18 cellular contexts compared by ENCODE assay signal in the genomic region with DNA sequence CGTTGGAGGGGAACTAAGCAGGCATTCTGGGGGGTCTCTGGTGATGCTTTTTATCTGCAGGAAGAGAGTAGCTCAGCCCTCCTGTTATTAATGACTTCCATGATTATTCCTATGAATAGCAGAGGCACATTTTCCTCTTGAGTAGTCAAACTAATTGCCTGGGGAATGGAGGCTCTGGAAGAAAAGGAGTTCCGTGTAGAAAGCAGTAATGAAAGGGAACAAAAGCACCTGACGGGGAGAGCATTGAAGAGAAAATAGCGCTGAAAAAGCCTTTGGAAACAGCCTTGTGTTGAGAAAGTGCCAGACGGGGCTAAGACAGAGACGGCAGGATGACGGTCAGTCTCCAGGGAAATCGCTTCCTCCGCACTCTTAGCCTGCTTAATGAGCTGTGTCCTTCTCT.
DNase-seq lines count a peak whose midpoint lies in the region; ATAC-seq and TF ChIP-seq lines count a peak whose summit lies in the region.
"Had no signal": no experiment of that assay in that cellular context is flagged by ENCODE, and none has a peak within 500 bp of the region (broad histone marks: within the 10 kb centered on the region; RNA-seq: fewer than 3 reads in every experiment).

No MANE protein-coding gene starts in this region.

- H3K9me2 ChIP-seq in GM23338 (ENCODE audit: insufficient read depth) = peaks cover 18% of the 10 kb centered on the region

- H3K27ac ChIP-seq in GM23338 (ENCODE audit: low read depth) (no peak overlapping the region), neural progenitor cell (peak overlapping the region; percentile 67), thyroid gland (no peak overlapping the region)
- H3K27ac ChIP-seq: RWPE1 had no signal

- intact Hi-C loops in thyroid gland (cut with DNase I) = no loop called here

- no peak overlapping the region for H3K4me3 ChIP-seq in GM23338
- no peak overlapping the region for H3K4me3 ChIP-seq in neural progenitor cell
- no peak overlapping the region for H3K4me3 ChIP-seq in thyroid gland (replicated peaks in 1 of 3)

- H3K4me1 Mint-ChIP-seq in GM23338 (no peaks in the 10 kb centered on the region), brain (peaks cover 44% of the 10 kb centered on the region), neural progenitor cell (peaks cover 17% of the 10 kb centered on the region)
- H3K4me1 Mint-ChIP-seq in activated T-helper 17 cell treated with anti-CD3 and anti-CD28 coated beads, Interleukin-2, amount 50 U/mL, for 72 hours = no peaks in the 10 kb centered on the region
- H3K4me1 Mint-ChIP-seq: CD4-positive, CD25-positive, alpha-beta regulatory T cell had no signal

- TF ChIP-seq CTCF in GM23338 (conservative IDR thresholded peaks at IDR 0.05; ENCODE audit: low read depth in 2 of 2) = no peak
- no peak for TF ChIP-seq CTCF in brain (conservative IDR thresholded peaks at IDR 0.05)
- TF ChIP-seq CTCF in neural progenitor cell (IDR thresholded peaks at IDR 0.05) = no peak
- no peak for TF ChIP-seq CTCF in thyroid gland (IDR thresholded peaks at IDR 0.05)

- H3K4me3 Mint-ChIP-seq in GM23338 (no peak overlapping the region), brain (peak overlapping the region in 4 of 5 experiments; percentile 17 to 59 (median 35)), neural progenitor cell (peak overlapping the region; percentile 21)
- H3K4me3 Mint-ChIP-seq in activated T-helper 17 cell treated with anti-CD3 and anti-CD28 coated beads, Interleukin-2, amount 50 U/mL, for 72 hours = no peak overlapping the region
- H3K4me3 Mint-ChIP-seq: CD4-positive, CD25-positive, alpha-beta regulatory T cell; H9 had no signal

- H3K27ac Mint-ChIP-seq in GM23338 (no peak overlapping the region), brain (peak overlapping the region; percentile 2 to 86 (median 63)), neural progenitor cell (peak overlapping the region; percentile 48)
- no peak overlapping the region for H3K27ac Mint-ChIP-seq in activated T-helper 17 cell treated with anti-CD3 and anti-CD28 coated beads, Interleukin-2, amount 50 U/mL, for 72 hours
- H3K27ac Mint-ChIP-seq: H9 had no signal

- H3K4me2 ChIP-seq in GM23338 = no peak overlapping the region
- peak overlapping the region; percentile 69 for H3K4me2 ChIP-seq in neural progenitor cell

- no peaks in the 10 kb centered on the region for H4K20me1 ChIP-seq in GM23338 (replicated peaks; ENCODE audit: insufficient read depth)
- no peaks in the 10 kb centered on the region for H4K20me1 ChIP-seq in neural progenitor cell (ENCODE audit: low read depth)

- H2AFZ ChIP-seq in GM23338 = peak overlapping the region; percentile 14; the same call in 1 of the 2 replicates
- no peak overlapping the region for H2AFZ ChIP-seq in neural progenitor cell (replicated peaks)

- no peaks in the 10 kb centered on the region for H3K9me3 Mint-ChIP-seq in GM23338
- H3K9me3 Mint-ChIP-seq in brain = peaks cover 0 to 5% (median 2%) of the 10 kb centered on the region in 5 experiments
- peaks cover 4% of the 10 kb centered on the region for H3K9me3 Mint-ChIP-seq in neural progenitor cell
- H3K9me3 Mint-ChIP-seq in activated T-helper 17 cell treated with anti-CD3 and anti-CD28 coated beads, Interleukin-2, amount 50 U/mL, for 72 hours = no peaks in the 10 kb centered on the region
- H3K9me3 Mint-ChIP-seq: H9 had no signal

- no peak for TF ChIP-seq POLR2A in thyroid gland (IDR thresholded peaks at IDR 0.05)

- no peak overlapping the region for H3K9ac ChIP-seq in neural progenitor cell

- H3K36me3 Mint-ChIP-seq in GM23338 (ENCODE audit: low read depth) = no peaks in the 10 kb centered on the region
- peaks cover 69% of the 10 kb centered on the region for H3K36me3 Mint-ChIP-seq in brain
- H3K36me3 Mint-ChIP-seq in neural progenitor cell = no peaks in the 10 kb centered on the region
- no peaks in the 10 kb centered on the region for H3K36me3 Mint-ChIP-seq in activated T-helper 17 cell treated with anti-CD3 and anti-CD28 coated beads, Interleukin-2, amount 50 U/mL, for 72 hours (ENCODE audit: low read depth)
- H3K36me3 Mint-ChIP-seq: CD4-positive, CD25-positive, alpha-beta regulatory T cell had no signal

- H3F3A ChIP-seq in GM23338 (replicated peaks; ENCODE audit: low read depth) (no peaks in the 10 kb centered on the region), neural progenitor cell (ENCODE audit: low read depth) (peaks cover 16% of the 10 kb centered on the region)

- no peaks in the 10 kb centered on the region for H3K79me2 ChIP-seq in GM23338 (replicated peaks; ENCODE audit: insufficient read depth)
- H3K79me2 ChIP-seq in neural progenitor cell (ENCODE audit: low read depth) = no peaks in the 10 kb centered on the region

- H3K9me3 ChIP-seq in neural progenitor cell (ENCODE audit: low read depth) = no peaks in the 10 kb centered on the region
- H3K9me3 ChIP-seq in thyroid gland = no peaks in the 10 kb centered on the region
- H3K9me3 ChIP-seq: Caco-2 had no signal

- H3K27me3 Mint-ChIP-seq in GM23338 (ENCODE audit: insufficient read depth, low read depth, poor library complexity) = no peaks in the 10 kb centered on the region
- peaks cover 11% of the 10 kb centered on the region for H3K27me3 Mint-ChIP-seq in brain
- peaks cover 9% of the 10 kb centered on the region for H3K27me3 Mint-ChIP-seq in neural progenitor cell (ENCODE audit: insufficient read depth, low read depth)
- peaks cover 14% of the 10 kb centered on the region for H3K27me3 Mint-ChIP-seq in activated T-helper 17 cell treated with anti-CD3 and anti-CD28 coated beads, Interleukin-2, amount 50 U/mL, for 72 hours

- DNase-seq in GM23338 (ENCODE audit: low spot score) (no peak), NCI-H1417 treated with DMSO at 0.1 percent for 48 hours (lab: John Stamatoyannopoulos, UW) (peak; percentile 13), neural progenitor cell (ENCODE audit: low spot score) (peak; percentile 91), thyroid gland (no peak)
- no peak for DNase-seq in stimulated activated naive CD4-positive, alpha-beta T cell treated with Interleukin-2 at 50 U/mL for 16 hours (lab: John Stamatoyannopoulos, UW)
- DNase-seq: AML-193; Caco-2; CD4-positive, CD25-positive, alpha-beta regulatory T cell; H9; Karpas-422; MM.1S; NCI-H1436; NCI-H446; NCI-H82; PC-3 had no signal

- H3K27me3 ChIP-seq in GM23338 (ENCODE audit: insufficient read depth) = no peaks in the 10 kb centered on the region
- H3K27me3 ChIP-seq in neural progenitor cell = no peaks in the 10 kb centered on the region
- no peaks in the 10 kb centered on the region for H3K27me3 ChIP-seq in thyroid gland

- 25 to 31% methylated on average over 9 of the region's 9 CpGs for WGBS in thyroid gland, 2 donors

- ATAC-seq in GM23338 = no peak
- ATAC-seq in activated T-helper 17 cell treated with anti-CD3 and anti-CD28 coated beads, Interleukin-2, amount 50 U/mL, for 72 hours (replicated peaks) = no peak
- ATAC-seq: PC-3 had no signal

- H3K36me3 ChIP-seq in GM23338 (ENCODE audit: insufficient read depth) (no peaks in the 10 kb centered on the region), neural progenitor cell (no peaks in the 10 kb centered on the region), thyroid gland (no peaks in the 10 kb centered on the region)

- no peaks in the 10 kb centered on the region for H3K4me1 ChIP-seq in GM23338 (ENCODE audit: insufficient read depth)
- peaks cover 21% of the 10 kb centered on the region for H3K4me1 ChIP-seq in neural progenitor cell
- no peaks in the 10 kb centered on the region for H3K4me1 ChIP-seq in thyroid gland
- H3K4me1 ChIP-seq: Caco-2 had no signal

TF ChIP-seq in GM23338, 12 proteins besides CTCF, POLR2A, EP300 and RAD21 (continues in another document):
- TF ChIP-seq STAT1 (IDR thresholded peaks at IDR 0.05; ENCODE audit: unreplicated experiment) = no peak
- TF ChIP-seq ZNF331 (CRISPR knock-in tag; IDR thresholded peaks at IDR 0.05; ENCODE audit: low read depth) = no peak
- no peak for TF ChIP-seq NANOG (IDR thresholded peaks at IDR 0.05; ENCODE audit: borderline replicate concordance)
- no peak for TF ChIP-seq EZH2 (IDR thresholded peaks at IDR 0.05; ENCODE audit: low read depth, unreplicated experiment)
- no peak for TF ChIP-seq EZH2phosphoT487 (IDR thresholded peaks at IDR 0.05; ENCODE audit: unreplicated experiment)

Comparison
In these comparisons a context has a peak if more than half of its experiments do, and no peak if none do; other contexts are left out.
1. DNase-seq: peak in NCI-H1417 treated with DMSO at 0.1 percent for 48 hours (single experiment) and neural progenitor cell (single experiment); none in GM23338 (single experiment), thyroid gland (0 of 2) and stimulated activated naive CD4-positive, alpha-beta T cell treated with Interleukin-2 at 50 U/mL for 16 hours (single experiment).
2. H3K27ac Mint-ChIP-seq: peak in brain (5 of 5) and neural progenitor cell (single experiment); none in GM23338 (single experiment) and activated T-helper 17 cell treated with anti-CD3 and anti-CD28 coated beads, Interleukin-2, amount 50 U/mL, for 72 hours (single experiment).
3. H3K4me3 Mint-ChIP-seq: peak in brain (4 of 5) and neural progenitor cell (single experiment); none in GM23338 (single experiment) and activated T-helper 17 cell treated with anti-CD3 and anti-CD28 coated beads, Interleukin-2, amount 50 U/mL, for 72 hours (single experiment).